Comparison of ENCODE assay signal across 8 cellular contexts in the genomic region with DNA sequence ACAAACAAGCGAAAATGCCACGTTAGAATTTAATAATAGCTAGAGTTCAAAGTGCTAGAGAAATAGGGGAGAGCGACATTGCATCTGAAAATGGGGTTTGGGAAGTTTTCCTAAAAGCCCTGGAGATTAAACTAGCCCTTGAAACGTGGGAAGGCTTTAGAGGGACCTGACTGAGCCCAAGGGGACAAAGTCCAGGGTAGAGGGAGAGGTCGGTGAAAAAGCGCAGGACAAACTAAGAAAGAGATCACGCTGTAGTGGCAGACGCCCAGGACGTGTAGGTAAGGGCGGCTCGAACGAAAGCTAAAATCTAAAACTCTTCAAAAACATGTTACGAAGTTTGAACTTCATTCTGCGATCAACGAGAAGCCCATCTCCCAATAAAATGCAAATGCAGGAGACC. TPM values are rescaled to one million over a fixed set of nuclear protein-coding genes. Genes with fewer than 3 reads are reported as not detected.
DNase-seq lines count a peak whose midpoint lies in the region; ATAC-seq and TF ChIP-seq lines count a peak whose summit lies in the region.

No MANE protein-coding gene starts in this region.

- no peak for TF ChIP-seq CTCF in GM10248 (IDR thresholded peaks at IDR 0.05; ENCODE audit: control extremely low read depth, extremely low read depth, low read depth, missing control alignments)

- H3K9me3 Mint-ChIP-seq in T-helper 2 cell treated with Interferon-gamma antibody and Interleukin-4, amounts not matched to agents 5 μg/mL and 100 μg/mL, for 36 hours, result no peaks in the 10 kb centered on the region
- H3K9me3 Mint-ChIP-seq in activated naive CD8-positive, alpha-beta T cell treated with anti-CD3 and anti-CD28 coated beads, Interleukin-2, amount 10 ng/mL, durations not matched to agents 7 days and 5 days, result no peaks in the 10 kb centered on the region

- H3K27me3 ChIP-seq in layer of hippocampus (ENCODE audit: control insufficient read depth, insufficient read depth, low read length), result no peaks in the 10 kb centered on the region

- peak overlapping the region; percentile 68 for H3K27ac ChIP-seq in layer of hippocampus (ENCODE audit: low read depth, low read length)
- peak overlapping the region; percentile 0 for H3K27ac ChIP-seq in temporal lobe (ENCODE audit: low read depth, low read length)

- peak overlapping the region; percentile 87 for H3K4me3 Mint-ChIP-seq in T-helper 2 cell treated with Interferon-gamma antibody and Interleukin-4, amounts not matched to agents 5 μg/mL and 100 μg/mL, for 36 hours
- H3K4me3 Mint-ChIP-seq in activated naive CD8-positive, alpha-beta T cell treated with anti-CD3 and anti-CD28 coated beads, Interleukin-2, amount 10 ng/mL, durations not matched to agents 7 days and 5 days, result peak overlapping the region; percentile 90

- no peaks in the 10 kb centered on the region for H3K27me3 Mint-ChIP-seq in T-helper 2 cell treated with Interferon-gamma antibody and Interleukin-4, amounts not matched to agents 5 μg/mL and 100 μg/mL, for 36 hours (ENCODE audit: low read depth)
- H3K27me3 Mint-ChIP-seq in activated naive CD8-positive, alpha-beta T cell treated with anti-CD3 and anti-CD28 coated beads, Interleukin-2, amount 10 ng/mL, durations not matched to agents 7 days and 5 days, result no peaks in the 10 kb centered on the region

- ATAC-seq in activated naive CD8-positive, alpha-beta T cell treated with anti-CD3 and anti-CD28 coated beads, Interleukin-2, amount 10 ng/mL, durations not matched to agents 7 days and 5 days (ENCODE audit: low read depth), result no peak

- peak overlapping the region; percentile 99 for H3K27ac Mint-ChIP-seq in T-helper 2 cell treated with Interferon-gamma antibody and Interleukin-4, amounts not matched to agents 5 μg/mL and 100 μg/mL, for 36 hours
- H3K27ac Mint-ChIP-seq in activated naive CD8-positive, alpha-beta T cell treated with anti-CD3 and anti-CD28 coated beads, Interleukin-2, amount 10 ng/mL, durations not matched to agents 7 days and 5 days, result peak overlapping the region; percentile 98

- CTCF ChIA-PET in GM10248 (lab: Yijun Ruan, JAX), result interaction anchor here (0.8 kb wide), 1 partner anchor 11 kb away, joined by 3 read pairs; no protein-coding TSS in a partner anchor

- H3K4me1 Mint-ChIP-seq in T-helper 2 cell treated with Interferon-gamma antibody and Interleukin-4, amounts not matched to agents 5 μg/mL and 100 μg/mL, for 36 hours (ENCODE audit: low read depth), result peaks cover 13% of the 10 kb centered on the region
- peaks cover 12% of the 10 kb centered on the region for H3K4me1 Mint-ChIP-seq in activated naive CD8-positive, alpha-beta T cell treated with anti-CD3 and anti-CD28 coated beads, Interleukin-2, amount 10 ng/mL, durations not matched to agents 7 days and 5 days

- POLR2A ChIA-PET in activated naive CD8-positive, alpha-beta T cell treated with anti-CD3 and anti-CD28 coated beads, Interleukin-2, amount 10 ng/mL, durations not matched to agents 7 days and 5 days (lab: Charles Lee), result interaction anchor here (0.6 kb wide), 1 partner anchor 123 kb away, joined by 3 read pairs; no protein-coding TSS in a partner anchor
- POLR2A ChIA-PET in GM10248 (lab: Yijun Ruan, JAX), result interaction anchor here (1.0 kb wide), 1 partner anchor 46 kb away, joined by 3 read pairs; no protein-coding TSS in a partner anchor

- DNase-seq in T-helper 2 cell treated with Interferon-gamma antibody and Interleukin-4, amounts not matched to agents 5 μg/mL and 100 μg/mL, for 36 hours (ENCODE audit: low spot score), result no peak
- DNase-seq in T-helper 2 cell, result no peak
- no peak for DNase-seq in activated naive CD8-positive, alpha-beta T cell treated with anti-CD3 and anti-CD28 coated beads, Interleukin-2, amount 10 ng/mL, durations not matched to agents 7 days and 5 days
- no peak for DNase-seq in NCI-H128 (lab: John Stamatoyannopoulos, UW; ENCODE audit: unreplicated experiment)
- DNase-seq in stimulated activated CD4-positive, alpha-beta T cell treated with anti-CD3 and anti-CD28 coated beads, Interleukin-1b, Interleukin-23, amount 100 ng/mL, for 48 hours, result no peak
- no peak for DNase-seq in GM10248 (ENCODE audit: extremely low spot score)

- no peaks in the 10 kb centered on the region for H3K36me3 Mint-ChIP-seq in T-helper 2 cell treated with Interferon-gamma antibody and Interleukin-4, amounts not matched to agents 5 μg/mL and 100 μg/mL, for 36 hours (ENCODE audit: low read depth)
- peaks cover 3% of the 10 kb centered on the region for H3K36me3 Mint-ChIP-seq in activated naive CD8-positive, alpha-beta T cell treated with anti-CD3 and anti-CD28 coated beads, Interleukin-2, amount 10 ng/mL, durations not matched to agents 7 days and 5 days

RNA-seq across cellular contexts. Expression of gene ATP11C, which starts 1.1 kb away (rescaled TPM):
- 10 to 100 TPM; 16.7 to 20.4 TPM for total RNA-seq in activated naive CD8-positive, alpha-beta T cell treated with anti-CD3 and anti-CD28 coated beads, Interleukin-2, amount 10 ng/mL, durations not matched to agents 7 days and 5 days
- total RNA-seq in temporal lobe, result 39.1 TPM

RNA-seq across cellular contexts. Expression of gene CXorf66, which starts 31.4 kb away (rescaled TPM):
- not detected for total RNA-seq in activated naive CD8-positive, alpha-beta T cell treated with anti-CD3 and anti-CD28 coated beads, Interleukin-2, amount 10 ng/mL, durations not matched to agents 7 days and 5 days
- not detected for total RNA-seq in temporal lobe
